1 cellular context compared by ENCODE assay signal in the genomic region with DNA sequence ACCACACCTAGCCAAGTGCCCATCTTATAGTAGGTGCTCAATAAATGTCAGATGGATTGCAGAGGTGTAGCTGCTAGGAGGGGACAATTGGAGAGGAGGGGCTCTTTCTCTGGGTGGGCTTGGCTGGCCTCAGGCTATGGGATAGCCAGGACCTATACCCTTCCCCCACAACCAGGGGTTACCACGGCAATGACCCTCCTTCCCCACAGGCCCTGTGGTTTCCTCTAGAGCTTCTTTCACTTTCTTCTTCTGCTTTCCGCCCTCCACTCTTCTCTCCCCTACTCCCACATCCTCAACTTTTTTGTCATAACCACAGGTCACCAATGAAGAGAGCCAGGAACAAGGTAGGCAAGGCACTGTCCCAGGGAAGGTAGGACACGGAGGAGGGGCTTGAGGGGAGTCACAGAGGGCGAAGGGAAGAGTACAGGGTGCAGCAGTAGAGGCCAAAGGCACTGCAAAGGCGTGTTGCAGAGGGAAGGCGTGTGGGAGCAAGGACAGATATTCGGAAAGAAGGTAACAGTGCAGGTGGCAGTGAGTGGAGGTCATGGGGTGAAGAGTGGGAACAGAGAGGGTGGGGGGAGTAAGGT.
TF ChIP-seq lines count a peak whose summit lies in the region.

No MANE protein-coding gene starts in this region.

TF ChIP-seq in GM12878, 131 proteins besides CTCF, POLR2A, EP300 and RAD21 (continues in another document):
- peak; percentile 97 for TF ChIP-seq NR2F1 (conservative IDR thresholded peaks at IDR 0.05)
- no peak for TF ChIP-seq FOS (IDR thresholded peaks at IDR 0.05; ENCODE audit: borderline replicate concordance, extremely low read depth, insufficient read length)
- peak; percentile 26; the same call in 1 of the 2 replicates for TF ChIP-seq CREM (IDR thresholded peaks at IDR 0.05; ENCODE audit: low read depth)
- TF ChIP-seq, protein P1, sequence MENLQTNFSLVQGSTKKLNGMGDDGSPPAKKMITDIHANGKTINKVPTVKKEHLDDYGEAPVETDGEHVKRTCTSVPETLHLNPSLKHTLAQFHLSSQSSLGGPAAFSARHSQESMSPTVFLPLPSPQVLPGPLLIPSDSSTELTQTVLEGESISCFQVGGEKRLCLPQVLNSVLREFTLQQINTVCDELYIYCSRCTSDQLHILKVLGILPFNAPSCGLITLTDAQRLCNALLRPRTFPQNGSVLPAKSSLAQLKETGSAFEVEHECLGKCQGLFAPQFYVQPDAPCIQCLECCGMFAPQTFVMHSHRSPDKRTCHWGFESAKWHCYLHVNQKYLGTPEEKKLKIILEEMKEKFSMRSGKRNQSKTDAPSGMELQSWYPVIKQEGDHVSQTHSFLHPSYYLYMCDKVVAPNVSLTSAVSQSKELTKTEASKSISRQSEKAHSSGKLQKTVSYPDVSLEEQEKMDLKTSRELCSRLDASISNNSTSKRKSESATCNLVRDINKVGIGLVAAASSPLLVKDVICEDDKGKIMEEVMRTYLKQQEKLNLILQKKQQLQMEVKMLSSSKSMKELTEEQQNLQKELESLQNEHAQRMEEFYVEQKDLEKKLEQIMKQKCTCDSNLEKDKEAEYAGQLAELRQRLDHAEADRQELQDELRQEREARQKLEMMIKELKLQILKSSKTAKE (IDR thresholded peaks at IDR 0.05; ENCODE audit: low read depth, poor library complexity, severe bottlenecking), result peak; percentile 61
- TF ChIP-seq TBL1XR1 (IDR thresholded peaks at IDR 0.05; ENCODE audit: low read depth, low read length), result peak; percentile 86
- TF ChIP-seq SPI1 (IDR thresholded peaks at IDR 0.05; ENCODE audit: borderline replicate concordance, insufficient read depth, low read depth, low read length), result peak; percentile 82
- TF ChIP-seq EED (IDR thresholded peaks at IDR 0.05; ENCODE audit: low read depth), result peak; percentile 97
- TF ChIP-seq JUNB (IDR thresholded peaks at IDR 0.05), result no peak
- peak; percentile 98 for TF ChIP-seq RUNX3 (IDR thresholded peaks at IDR 0.05; ENCODE audit: low read length)
- TF ChIP-seq ZNF217 (IDR thresholded peaks at IDR 0.05), result peak; percentile 62; the same call in 1 of the 2 replicates
- no peak for TF ChIP-seq ZNF384 (IDR thresholded peaks at IDR 0.05; ENCODE audit: borderline replicate concordance, low read depth, low read length)
- TF ChIP-seq ZSCAN29 (IDR thresholded peaks at IDR 0.05), result no peak
- peak; percentile 51 for TF ChIP-seq MEF2B (IDR thresholded peaks at IDR 0.05; ENCODE audit: partially characterized antibody, poor library complexity, severe bottlenecking)
- TF ChIP-seq ATF7 (IDR thresholded peaks at IDR 0.05; ENCODE audit: low read depth), result peak; percentile 49
- TF ChIP-seq ASH2L (IDR thresholded peaks at IDR 0.05; ENCODE audit: borderline replicate concordance, low read depth), result no peak
- no peak for TF ChIP-seq TAF1 (IDR thresholded peaks at IDR 0.05; ENCODE audit: borderline replicate concordance, low read depth, low read length)
- TF ChIP-seq, protein P2, sequence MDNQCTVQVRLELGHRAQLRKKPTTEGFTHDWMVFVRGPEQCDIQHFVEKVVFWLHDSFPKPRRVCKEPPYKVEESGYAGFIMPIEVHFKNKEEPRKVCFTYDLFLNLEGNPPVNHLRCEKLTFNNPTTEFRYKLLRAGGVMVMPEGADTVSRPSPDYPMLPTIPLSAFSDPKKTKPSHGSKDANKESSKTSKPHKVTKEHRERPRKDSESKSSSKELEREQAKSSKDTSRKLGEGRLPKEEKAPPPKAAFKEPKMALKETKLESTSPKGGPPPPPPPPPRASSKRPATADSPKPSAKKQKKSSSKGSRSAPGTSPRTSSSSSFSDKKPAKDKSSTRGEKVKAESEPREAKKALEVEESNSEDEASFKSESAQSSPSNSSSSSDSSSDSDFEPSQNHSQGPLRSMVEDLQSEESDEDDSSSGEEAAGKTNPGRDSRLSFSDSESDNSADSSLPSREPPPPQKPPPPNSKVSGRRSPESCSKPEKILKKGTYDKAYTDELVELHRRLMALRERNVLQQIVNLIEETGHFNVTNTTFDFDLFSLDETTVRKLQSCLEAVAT (IDR thresholded peaks at IDR 0.05), result peak; percentile 85
- peak; percentile 36 for TF ChIP-seq RELA (IDR thresholded peaks at IDR 0.05; ENCODE audit: borderline replicate concordance, partially characterized antibody)
- TF ChIP-seq, protein P3, sequence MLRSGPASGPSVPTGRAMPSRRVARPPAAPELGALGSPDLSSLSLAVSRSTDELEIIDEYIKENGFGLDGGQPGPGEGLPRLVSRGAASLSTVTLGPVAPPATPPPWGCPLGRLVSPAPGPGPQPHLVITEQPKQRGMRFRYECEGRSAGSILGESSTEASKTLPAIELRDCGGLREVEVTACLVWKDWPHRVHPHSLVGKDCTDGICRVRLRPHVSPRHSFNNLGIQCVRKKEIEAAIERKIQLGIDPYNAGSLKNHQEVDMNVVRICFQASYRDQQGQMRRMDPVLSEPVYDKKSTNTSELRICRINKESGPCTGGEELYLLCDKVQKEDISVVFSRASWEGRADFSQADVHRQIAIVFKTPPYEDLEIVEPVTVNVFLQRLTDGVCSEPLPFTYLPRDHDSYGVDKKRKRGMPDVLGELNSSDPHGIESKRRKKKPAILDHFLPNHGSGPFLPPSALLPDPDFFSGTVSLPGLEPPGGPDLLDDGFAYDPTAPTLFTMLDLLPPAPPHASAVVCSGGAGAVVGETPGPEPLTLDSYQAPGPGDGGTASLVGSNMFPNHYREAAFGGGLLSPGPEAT (IDR thresholded peaks at IDR 0.05; ENCODE audit: low read depth), result peak; percentile 88
- TF ChIP-seq, protein P4, sequence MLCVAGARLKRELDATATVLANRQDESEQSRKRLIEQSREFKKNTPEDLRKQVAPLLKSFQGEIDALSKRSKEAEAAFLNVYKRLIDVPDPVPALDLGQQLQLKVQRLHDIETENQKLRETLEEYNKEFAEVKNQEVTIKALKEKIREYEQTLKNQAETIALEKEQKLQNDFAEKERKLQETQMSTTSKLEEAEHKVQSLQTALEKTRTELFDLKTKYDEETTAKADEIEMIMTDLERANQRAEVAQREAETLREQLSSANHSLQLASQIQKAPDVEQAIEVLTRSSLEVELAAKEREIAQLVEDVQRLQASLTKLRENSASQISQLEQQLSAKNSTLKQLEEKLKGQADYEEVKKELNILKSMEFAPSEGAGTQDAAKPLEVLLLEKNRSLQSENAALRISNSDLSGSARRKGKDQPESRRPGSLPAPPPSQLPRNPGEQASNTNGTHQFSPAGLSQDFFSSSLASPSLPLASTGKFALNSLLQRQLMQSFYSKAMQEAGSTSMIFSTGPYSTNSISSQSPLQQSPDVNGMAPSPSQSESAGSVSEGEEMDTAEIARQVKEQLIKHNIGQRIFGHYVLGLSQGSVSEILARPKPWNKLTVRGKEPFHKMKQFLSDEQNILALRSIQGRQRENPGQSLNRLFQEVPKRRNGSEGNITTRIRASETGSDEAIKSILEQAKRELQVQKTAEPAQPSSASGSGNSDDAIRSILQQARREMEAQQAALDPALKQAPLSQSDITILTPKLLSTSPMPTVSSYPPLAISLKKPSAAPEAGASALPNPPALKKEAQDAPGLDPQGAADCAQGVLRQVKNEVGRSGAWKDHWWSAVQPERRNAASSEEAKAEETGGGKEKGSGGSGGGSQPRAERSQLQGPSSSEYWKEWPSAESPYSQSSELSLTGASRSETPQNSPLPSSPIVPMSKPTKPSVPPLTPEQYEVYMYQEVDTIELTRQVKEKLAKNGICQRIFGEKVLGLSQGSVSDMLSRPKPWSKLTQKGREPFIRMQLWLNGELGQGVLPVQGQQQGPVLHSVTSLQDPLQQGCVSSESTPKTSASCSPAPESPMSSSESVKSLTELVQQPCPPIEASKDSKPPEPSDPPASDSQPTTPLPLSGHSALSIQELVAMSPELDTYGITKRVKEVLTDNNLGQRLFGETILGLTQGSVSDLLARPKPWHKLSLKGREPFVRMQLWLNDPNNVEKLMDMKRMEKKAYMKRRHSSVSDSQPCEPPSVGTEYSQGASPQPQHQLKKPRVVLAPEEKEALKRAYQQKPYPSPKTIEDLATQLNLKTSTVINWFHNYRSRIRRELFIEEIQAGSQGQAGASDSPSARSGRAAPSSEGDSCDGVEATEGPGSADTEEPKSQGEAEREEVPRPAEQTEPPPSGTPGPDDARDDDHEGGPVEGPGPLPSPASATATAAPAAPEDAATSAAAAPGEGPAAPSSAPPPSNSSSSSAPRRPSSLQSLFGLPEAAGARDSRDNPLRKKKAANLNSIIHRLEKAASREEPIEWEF (IDR thresholded peaks at IDR 0.05; ENCODE audit: insufficient replicate concordance, low read depth, low read length), result no peak
- TF ChIP-seq RCOR1 (conservative IDR thresholded peaks at IDR 0.05; ENCODE audit: low read depth, low read length), result 0 out of 2 replicates have a peak, but pooled peaks have one; percentile 37
- peak; percentile 75 for TF ChIP-seq BMI1 (IDR thresholded peaks at IDR 0.05; ENCODE audit: borderline replicate concordance)
- TF ChIP-seq MTA2 (IDR thresholded peaks at IDR 0.05; ENCODE audit: low read depth), result peak; percentile 70
- TF ChIP-seq TCF12 (IDR thresholded peaks at IDR 0.05; ENCODE audit: low read depth, low read length), result 0 out of 2 replicates have a peak, but pooled peaks have one; percentile 26
- 0 out of 2 replicates have a peak, but pooled peaks have one; percentile 28 for TF ChIP-seq BCL11A (IDR thresholded peaks at IDR 0.05; ENCODE audit: low read depth, low read length)
- peak; percentile 90 for TF ChIP-seq CBFB (IDR thresholded peaks at IDR 0.05; ENCODE audit: low read depth)
- TF ChIP-seq GABPA (IDR thresholded peaks at IDR 0.05; ENCODE audit: low read depth), result no peak
- TF ChIP-seq NFIC (IDR thresholded peaks at IDR 0.05; ENCODE audit: low read depth, low read length), result peak; percentile 84; the same call in 1 of the 2 replicates
- TF ChIP-seq ZNF24 (IDR thresholded peaks at IDR 0.05), result no peak
- TF ChIP-seq, protein P5, sequence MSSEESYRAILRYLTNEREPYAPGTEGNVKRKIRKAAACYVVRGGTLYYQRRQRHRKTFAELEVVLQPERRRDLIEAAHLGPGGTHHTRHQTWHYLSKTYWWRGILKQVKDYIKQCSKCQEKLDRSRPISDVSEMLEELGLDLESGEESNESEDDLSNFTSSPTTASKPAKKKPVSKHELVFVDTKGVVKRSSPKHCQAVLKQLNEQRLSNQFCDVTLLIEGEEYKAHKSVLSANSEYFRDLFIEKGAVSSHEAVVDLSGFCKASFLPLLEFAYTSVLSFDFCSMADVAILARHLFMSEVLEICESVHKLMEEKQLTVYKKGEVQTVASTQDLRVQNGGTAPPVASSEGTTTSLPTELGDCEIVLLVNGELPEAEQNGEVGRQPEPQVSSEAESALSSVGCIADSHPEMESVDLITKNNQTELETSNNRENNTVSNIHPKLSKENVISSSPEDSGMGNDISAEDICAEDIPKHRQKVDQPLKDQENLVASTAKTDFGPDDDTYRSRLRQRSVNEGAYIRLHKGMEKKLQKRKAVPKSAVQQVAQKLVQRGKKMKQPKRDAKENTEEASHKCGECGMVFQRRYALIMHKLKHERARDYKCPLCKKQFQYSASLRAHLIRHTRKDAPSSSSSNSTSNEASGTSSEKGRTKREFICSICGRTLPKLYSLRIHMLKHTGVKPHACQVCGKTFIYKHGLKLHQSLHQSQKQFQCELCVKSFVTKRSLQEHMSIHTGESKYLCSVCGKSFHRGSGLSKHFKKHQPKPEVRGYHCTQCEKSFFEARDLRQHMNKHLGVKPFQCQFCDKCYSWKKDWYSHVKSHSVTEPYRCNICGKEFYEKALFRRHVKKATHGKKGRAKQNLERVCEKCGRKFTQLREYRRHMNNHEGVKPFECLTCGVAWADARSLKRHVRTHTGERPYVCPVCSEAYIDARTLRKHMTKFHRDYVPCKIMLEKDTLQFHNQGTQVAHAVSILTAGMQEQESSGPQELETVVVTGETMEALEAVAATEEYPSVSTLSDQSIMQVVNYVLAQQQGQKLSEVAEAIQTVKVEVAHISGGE (CRISPR knock-in tag; IDR thresholded peaks at IDR 0.05), result no peak
- peak; percentile 25 to 34; a peak in 1 of 4 replicates for TF ChIP-seq BHLHE40 (IDR thresholded peaks at IDR 0.05; ENCODE audit: borderline replicate concordance in 1 of 2, low read depth in 2 of 2, low read length in 1 of 2)
- no peak for TF ChIP-seq SRF (IDR thresholded peaks at IDR 0.05; ENCODE audit: low read depth in 2 of 2, low read length in 2 of 2)
- TF ChIP-seq HDGF (IDR thresholded peaks at IDR 0.05), result peak; percentile 99
- TF ChIP-seq DPF2 (IDR thresholded peaks at IDR 0.05), result peak; percentile 87
- TF ChIP-seq BRCA1 (IDR thresholded peaks at IDR 0.05; ENCODE audit: low read depth, low read length), result no peak
- TF ChIP-seq ZNF207 (IDR thresholded peaks at IDR 0.05; ENCODE audit: borderline replicate concordance), result no peak
- TF ChIP-seq MXI1 (IDR thresholded peaks at IDR 0.05; ENCODE audit: low read depth, low read length), result peak; percentile 86
- 0 out of 2 replicates have a peak, but pooled peaks have one; percentile 9 for TF ChIP-seq PAX5 (IDR thresholded peaks at IDR 0.05; ENCODE audit: borderline replicate concordance, low read depth, low read length)
- TF ChIP-seq POLR2AphosphoS2 (IDR thresholded peaks at IDR 0.05; ENCODE audit: low read depth, low read length), result no peak
- TF ChIP-seq CREB1 (IDR thresholded peaks at IDR 0.05; ENCODE audit: low read depth), result peak; percentile 58; the same call in 1 of the 2 replicates
- peak; percentile 97 for TF ChIP-seq IKZF2 (IDR thresholded peaks at IDR 0.05)
- peak; percentile 91 for TF ChIP-seq NBN (IDR thresholded peaks at IDR 0.05)
- peak; percentile 73 for TF ChIP-seq GATAD2B (conservative IDR thresholded peaks at IDR 0.05; ENCODE audit: low read depth)
- TF ChIP-seq CHD1 (IDR thresholded peaks at IDR 0.05; ENCODE audit: low read depth, low read length), result no peak
- TF ChIP-seq SREBF2 (IDR thresholded peaks at IDR 0.05; ENCODE audit: low read length), result no peak
- TF ChIP-seq, protein P6, sequence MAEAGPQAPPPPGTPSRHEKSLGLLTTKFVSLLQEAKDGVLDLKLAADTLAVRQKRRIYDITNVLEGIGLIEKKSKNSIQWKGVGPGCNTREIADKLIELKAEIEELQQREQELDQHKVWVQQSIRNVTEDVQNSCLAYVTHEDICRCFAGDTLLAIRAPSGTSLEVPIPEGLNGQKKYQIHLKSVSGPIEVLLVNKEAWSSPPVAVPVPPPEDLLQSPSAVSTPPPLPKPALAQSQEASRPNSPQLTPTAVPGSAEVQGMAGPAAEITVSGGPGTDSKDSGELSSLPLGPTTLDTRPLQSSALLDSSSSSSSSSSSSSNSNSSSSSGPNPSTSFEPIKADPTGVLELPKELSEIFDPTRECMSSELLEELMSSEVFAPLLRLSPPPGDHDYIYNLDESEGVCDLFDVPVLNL (IDR thresholded peaks at IDR 0.05; ENCODE audit: low read depth, low read length), result no peak
- TF ChIP-seq CHD2 (IDR thresholded peaks at IDR 0.05; ENCODE audit: borderline replicate concordance, low read depth, low read length), result peak; percentile 83
